8 cellular contexts compared by ENCODE assay signal in the genomic region with DNA sequence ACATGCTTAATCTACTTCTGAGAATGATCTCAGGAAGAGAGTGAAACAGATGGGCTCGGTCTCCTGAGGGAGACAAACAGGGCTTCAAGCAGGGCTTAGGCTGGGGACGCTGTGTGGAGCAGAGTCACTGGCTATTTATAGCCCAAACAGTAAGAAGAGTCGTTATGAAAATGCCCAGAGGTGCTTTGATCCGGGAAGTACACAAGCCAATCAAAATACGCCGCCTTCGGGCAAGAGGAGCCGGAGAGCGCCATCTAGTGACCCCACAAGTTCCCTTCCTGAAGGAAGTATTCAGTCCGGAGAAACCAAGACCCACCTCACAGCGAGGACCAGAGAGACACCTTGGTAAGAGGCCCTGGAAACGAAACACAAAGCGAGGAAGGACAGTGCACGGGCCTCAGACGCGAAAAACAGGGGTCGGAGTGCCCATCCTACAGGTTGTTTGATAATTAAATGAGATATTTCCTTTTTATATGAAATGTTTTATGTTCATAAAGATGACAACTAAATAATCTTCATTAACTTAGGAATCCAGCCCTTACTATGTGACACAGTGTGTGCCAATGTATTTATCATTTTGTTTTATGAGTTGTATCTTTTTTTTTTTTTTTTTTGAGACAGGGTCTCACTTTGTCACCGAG. TPM values are rescaled to one million over a fixed set of nuclear protein-coding genes. Genes with fewer than 3 reads are reported as not detected.
DNase-seq lines count a peak whose midpoint lies in the region; ATAC-seq and TF ChIP-seq lines count a peak whose summit lies in the region.

No MANE protein-coding gene starts in this region.

- H3K27me3 ChIP-seq in ascending aorta = no peaks in the 10 kb centered on the region
- no peaks in the 10 kb centered on the region for H3K27me3 ChIP-seq in gastrocnemius medialis

- H3K4me3 ChIP-seq in ascending aorta (peak overlapping the region; percentile 21 to 63), gastrocnemius medialis (peak overlapping the region; percentile 17 to 38 (median 34))

- TF ChIP-seq CTCF in ascending aorta (IDR thresholded peaks at IDR 0.05) (peak; percentile 69 to 89 (median 73)), gastrocnemius medialis (IDR thresholded peaks at IDR 0.05 in 4 of 5, conservative IDR thresholded peaks at IDR 0.05 in 1 of 5) (peak; percentile 85 to 92 (median 87))

- DNase-seq in activated gamma-delta T cell treated with Interleukin-2 at 50 U/mL for 16 hours = peak; percentile 71
- no peak for DNase-seq in activated gamma-delta T cell (lab: John Stamatoyannopoulos, UW)
- peak; percentile 34 to 57 for DNase-seq in NCI-H1930 (lab: John Stamatoyannopoulos, UW)
- DNase-seq in T-helper 2 cell = peak; percentile 38 to 89 (median 68)
- DNase-seq in ascending aorta (ENCODE audit: low spot score in 2 of 2) = peak; percentile 53 to 94
- DNase-seq in hepatic stellate cell (ENCODE audit: low spot score) = peak; percentile 95
- peak; percentile 90 to 93 for DNase-seq in gastrocnemius medialis

- no peaks in the 10 kb centered on the region for H3K36me3 ChIP-seq in ascending aorta
- H3K36me3 ChIP-seq in gastrocnemius medialis = no peaks in the 10 kb centered on the region

- H3K4me1 ChIP-seq in ascending aorta = no peaks in the 10 kb centered on the region
- peaks cover 9 to 13% of the 10 kb centered on the region in 2 donors for H3K4me1 ChIP-seq in gastrocnemius medialis

- no peaks in the 10 kb centered on the region for H3K9me3 ChIP-seq in ascending aorta
- H3K9me3 ChIP-seq in gastrocnemius medialis = no peaks in the 10 kb centered on the region

- TF ChIP-seq POLR2A in gastrocnemius medialis (IDR thresholded peaks at IDR 0.05) = peak; percentile 43 to 53

- peak; percentile 97 for ATAC-seq in HG02973 (IDR thresholded peaks at IDR 0.05; ENCODE audit: unreplicated experiment)
- peak; percentile 99 to 100 for ATAC-seq in gastrocnemius medialis

- H3K27ac ChIP-seq in ascending aorta (peak overlapping the region in 1 of 2 donors; percentile 4), gastrocnemius medialis (peak overlapping the region; percentile 83 to 91 (median 88))

- in situ Hi-C loops in gastrocnemius medialis (cut with MboI; ENCODE audit: low sequenced_read_pairs in 4 of 4) = loop anchor here (5.0 to 10.0 kb wide), 5 partner anchors 54 to 204 kb away; partner anchors contain the start of genes CNST (in 1 of the 4) and TFB2M (in 1 of the 4)

- intact Hi-C loops in ascending aorta (cut with DNase I) (loop anchor here (2.0 kb wide), 2 partner anchors 132 to 202 kb away; partner anchors contain the start of genes CNST and TFB2M), gastrocnemius medialis (cut with DNase I; ENCODE audit: low total_unique reads) (loop anchor here (1.0 to 5.0 kb wide), 4 partner anchors 52 to 202 kb away; partner anchors contain the start of genes CNST and TFB2M)

RNA-seq across cellular contexts. Expression of gene SCCPDH, which starts 25.0 kb away (rescaled TPM):
- total RNA-seq in ascending aorta (8.6 TPM), gastrocnemius medialis (10 to 100 TPM; 28.3 to 43.0 (median 35.1) TPM)
